Comparison of ENCODE assay signal across 8 cellular contexts in the genomic region with DNA sequence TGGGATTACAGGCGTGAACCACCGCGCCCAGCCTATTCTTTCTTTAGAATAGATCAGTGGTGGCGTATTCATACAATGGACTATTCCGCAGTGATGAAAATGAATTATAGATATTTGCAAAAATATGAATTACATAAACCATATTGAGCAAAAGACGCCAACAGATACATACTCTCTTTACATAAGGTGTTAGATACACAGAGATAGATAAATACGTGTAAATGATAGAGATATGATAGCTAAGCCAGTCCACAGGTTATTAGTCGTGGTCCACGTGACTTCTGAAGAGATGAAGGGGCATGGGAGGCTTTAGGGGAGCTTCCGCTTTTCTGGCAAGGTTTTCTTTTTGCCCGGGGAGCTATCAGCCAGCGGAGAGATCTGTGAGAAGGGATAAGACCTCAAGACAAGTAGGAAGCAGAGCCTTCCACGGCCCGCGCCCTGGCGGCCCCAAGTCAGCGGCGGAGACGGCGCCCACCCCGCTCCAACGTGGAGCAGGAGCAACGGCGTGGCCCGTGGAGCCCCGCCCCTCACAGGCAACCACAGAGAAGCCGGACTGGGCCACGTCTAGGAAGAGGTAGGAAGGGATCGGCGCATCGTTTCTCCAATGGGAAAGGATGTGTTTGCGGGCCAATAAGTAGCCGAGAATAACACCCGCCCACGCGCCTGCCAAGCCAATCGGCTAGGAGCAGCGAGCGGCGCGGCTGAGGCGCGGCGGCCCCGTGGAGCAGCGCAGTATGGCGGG. TPM values are rescaled to one million over a fixed set of nuclear protein-coding genes. Genes with fewer than 3 reads are reported as not detected.
DNase-seq lines count a peak whose midpoint lies in the region; ATAC-seq and TF ChIP-seq lines count a peak whose summit lies in the region.

A gene (plus strand): TSS at position 704 of the 742 bp plus-strand sequence. CDS start 31 bp downstream, at position 735.

- TF ChIP-seq POLR2A in suprapubic skin (IDR thresholded peaks at IDR 0.05) = peak in 1 of 2 donors; percentile 23

- no peaks in the 10 kb centered on the region for H4K20me1 ChIP-seq in SK-N-SH (ENCODE audit: insufficient read depth)

- H3K27me3 ChIP-seq in SK-N-SH (ENCODE audit: insufficient read depth) = no peaks in the 10 kb centered on the region
- H3K27me3 ChIP-seq in suprapubic skin = no peaks in the 10 kb centered on the region

- peak within 1 kb of the TSS; percentile 95 for H2AFZ ChIP-seq in SK-N-SH (ENCODE audit: low read depth)

- peaks cover 9% of the 10 kb centered on the region for H3F3A ChIP-seq in SK-N-SH (replicated peaks; ENCODE audit: insufficient read depth)

- DNase-seq in GM04504 (ENCODE audit: low read depth) (peak; percentile 94), NCI-H1048 (lab: John Stamatoyannopoulos, UW) (peak; percentile 98), SK-N-SH (peak; percentile 93), germinal center (ENCODE audit: low spot score) (peak; percentile 88), nucleus accumbens (lab: John Stamatoyannopoulos, UW) (peak; percentile 35 to 98 (median 93)), suprapubic skin (ENCODE audit: low spot score in 2 of 2) (peak; percentile 97 to 98)
- peak; percentile 99 for DNase-seq in activated naive CD4-positive, alpha-beta T cell treated with anti-CD3 and anti-CD28 coated beads, Interleukin-2, amount 50 U/mL, for 16 hours

- no peaks in the 10 kb centered on the region for H3K4me1 ChIP-seq in SK-N-SH (ENCODE audit: control insufficient read depth in 1 of 2, insufficient read depth in 2 of 2, low read depth in 1 of 2, low read length in 1 of 2)
- peaks cover 4% of the 10 kb centered on the region for H3K4me1 ChIP-seq in suprapubic skin

- H3K9ac ChIP-seq in SK-N-SH = peak within 1 kb of the TSS; percentile 59

- peak; percentile 90 for ATAC-seq in HG02571 (IDR thresholded peaks at IDR 0.05; ENCODE audit: unreplicated experiment)

- POLR2A ChIA-PET in SK-N-SH (lab: Yijun Ruan, JAX) = interaction anchor here (0.6 to 0.9 kb wide), 2 partner anchors 11 to 27 kb away, joined by 3 read pairs; no protein-coding TSS in a partner anchor

- H3K79me2 ChIP-seq in SK-N-SH (ENCODE audit: insufficient read depth) = no peaks in the 10 kb centered on the region

- H3K9me3 ChIP-seq in SK-N-SH (no peaks in the 10 kb centered on the region), suprapubic skin (no peaks in the 10 kb centered on the region)

- CTCF ChIA-PET in SK-N-SH (lab: Yijun Ruan, JAX) = interaction anchor here (0.5 to 0.6 kb wide), 2 partner anchors 359 to 437 kb away, joined by 3 read pairs; a partner anchor contains a TSS

- H3K27ac ChIP-seq in SK-N-SH (ENCODE audit: low read depth in 2 of 2, low read length in 1 of 2) (peak within 1 kb of the TSS; percentile 64 to 85), suprapubic skin (peak within 1 kb of the TSS; percentile 55)

- peak within 1 kb of the TSS; percentile 61 to 66 for H3K4me3 ChIP-seq in SK-N-SH (ENCODE audit: low read depth in 2 of 2, low read length in 1 of 2)
- H3K4me3 ChIP-seq in suprapubic skin = peak within 1 kb of the TSS; percentile 53

- no peak for TF ChIP-seq CTCF in SK-N-SH (IDR thresholded peaks at IDR 0.05)
- TF ChIP-seq CTCF in suprapubic skin (IDR thresholded peaks at IDR 0.05) = no peak

- TF ChIP-seq EP300 in SK-N-SH (IDR thresholded peaks at IDR 0.05; ENCODE audit: borderline replicate concordance in 1 of 2, low read depth in 1 of 2, low read length in 1 of 2) = no peak
- TF ChIP-seq EP300 in suprapubic skin (IDR thresholded peaks at IDR 0.05) = no peak

- no peaks in the 10 kb centered on the region for H3K9me2 ChIP-seq in SK-N-SH

- WGBS in SK-N-SH (ENCODE audit: low lambda C conversion rate) = 4% methylated on average over 40 of the region's 47 CpGs
- 11% methylated on average over 36 of the region's 47 CpGs for WGBS in suprapubic skin

- no peak for TF ChIP-seq RAD21 in SK-N-SH (IDR thresholded peaks at IDR 0.05; ENCODE audit: low read length)

- peaks cover 5 to 10% of the 10 kb centered on the region in 2 experiments for H3K36me3 ChIP-seq in SK-N-SH (replicated peaks in 1 of 2; ENCODE audit: control insufficient read depth in 1 of 2, insufficient read depth in 2 of 2, low read length in 1 of 2)
- peaks cover 15% of the 10 kb centered on the region for H3K36me3 ChIP-seq in suprapubic skin

- peak within 1 kb of the TSS; percentile 68 for H3K4me2 ChIP-seq in SK-N-SH

TF ChIP-seq in SK-N-SH, 30 proteins besides CTCF, POLR2A, EP300 and RAD21 (continues in another document):
- TF ChIP-seq RCOR1 (IDR thresholded peaks at IDR 0.05; ENCODE audit: low read length) = no peak
- TF ChIP-seq FOXM1 (IDR thresholded peaks at IDR 0.05; ENCODE audit: low read depth) = no peak
- TF ChIP-seq TAF1 (IDR thresholded peaks at IDR 0.05; ENCODE audit: borderline replicate concordance, low read depth, low read length) = peak; percentile 51; the same call in 1 of the 2 replicates
- TF ChIP-seq GATA2 (CRISPR knock-in tag; IDR thresholded peaks at IDR 0.05) = peak; percentile 36; the same call in 1 of the 2 replicates
- TF ChIP-seq, protein P1, sequence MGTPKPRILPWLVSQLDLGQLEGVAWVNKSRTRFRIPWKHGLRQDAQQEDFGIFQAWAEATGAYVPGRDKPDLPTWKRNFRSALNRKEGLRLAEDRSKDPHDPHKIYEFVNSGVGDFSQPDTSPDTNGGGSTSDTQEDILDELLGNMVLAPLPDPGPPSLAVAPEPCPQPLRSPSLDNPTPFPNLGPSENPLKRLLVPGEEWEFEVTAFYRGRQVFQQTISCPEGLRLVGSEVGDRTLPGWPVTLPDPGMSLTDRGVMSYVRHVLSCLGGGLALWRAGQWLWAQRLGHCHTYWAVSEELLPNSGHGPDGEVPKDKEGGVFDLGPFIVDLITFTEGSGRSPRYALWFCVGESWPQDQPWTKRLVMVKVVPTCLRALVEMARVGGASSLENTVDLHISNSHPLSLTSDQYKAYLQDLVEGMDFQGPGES (IDR thresholded peaks at IDR 0.05; ENCODE audit: low read depth, low read length) = no peak
- TF ChIP-seq FOXJ3 (CRISPR knock-in tag; IDR thresholded peaks at IDR 0.05) = no peak
- TF ChIP-seq YY1 (IDR thresholded peaks at IDR 0.05; ENCODE audit: low read depth) = no peak
- no peak for TF ChIP-seq RFX5 (IDR thresholded peaks at IDR 0.05; ENCODE audit: low read length)
- TF ChIP-seq CHD2 (IDR thresholded peaks at IDR 0.05; ENCODE audit: low read length, partially characterized antibody) = no peak
- TF ChIP-seq, protein P2, sequence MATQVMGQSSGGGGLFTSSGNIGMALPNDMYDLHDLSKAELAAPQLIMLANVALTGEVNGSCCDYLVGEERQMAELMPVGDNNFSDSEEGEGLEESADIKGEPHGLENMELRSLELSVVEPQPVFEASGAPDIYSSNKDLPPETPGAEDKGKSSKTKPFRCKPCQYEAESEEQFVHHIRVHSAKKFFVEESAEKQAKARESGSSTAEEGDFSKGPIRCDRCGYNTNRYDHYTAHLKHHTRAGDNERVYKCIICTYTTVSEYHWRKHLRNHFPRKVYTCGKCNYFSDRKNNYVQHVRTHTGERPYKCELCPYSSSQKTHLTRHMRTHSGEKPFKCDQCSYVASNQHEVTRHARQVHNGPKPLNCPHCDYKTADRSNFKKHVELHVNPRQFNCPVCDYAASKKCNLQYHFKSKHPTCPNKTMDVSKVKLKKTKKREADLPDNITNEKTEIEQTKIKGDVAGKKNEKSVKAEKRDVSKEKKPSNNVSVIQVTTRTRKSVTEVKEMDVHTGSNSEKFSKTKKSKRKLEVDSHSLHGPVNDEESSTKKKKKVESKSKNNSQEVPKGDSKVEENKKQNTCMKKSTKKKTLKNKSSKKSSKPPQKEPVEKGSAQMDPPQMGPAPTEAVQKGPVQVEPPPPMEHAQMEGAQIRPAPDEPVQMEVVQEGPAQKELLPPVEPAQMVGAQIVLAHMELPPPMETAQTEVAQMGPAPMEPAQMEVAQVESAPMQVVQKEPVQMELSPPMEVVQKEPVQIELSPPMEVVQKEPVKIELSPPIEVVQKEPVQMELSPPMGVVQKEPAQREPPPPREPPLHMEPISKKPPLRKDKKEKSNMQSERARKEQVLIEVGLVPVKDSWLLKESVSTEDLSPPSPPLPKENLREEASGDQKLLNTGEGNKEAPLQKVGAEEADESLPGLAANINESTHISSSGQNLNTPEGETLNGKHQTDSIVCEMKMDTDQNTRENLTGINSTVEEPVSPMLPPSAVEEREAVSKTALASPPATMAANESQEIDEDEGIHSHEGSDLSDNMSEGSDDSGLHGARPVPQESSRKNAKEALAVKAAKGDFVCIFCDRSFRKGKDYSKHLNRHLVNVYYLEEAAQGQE (IDR thresholded peaks at IDR 0.05; ENCODE audit: low read depth, low read length) = no peak
- TF ChIP-seq, protein P3, sequence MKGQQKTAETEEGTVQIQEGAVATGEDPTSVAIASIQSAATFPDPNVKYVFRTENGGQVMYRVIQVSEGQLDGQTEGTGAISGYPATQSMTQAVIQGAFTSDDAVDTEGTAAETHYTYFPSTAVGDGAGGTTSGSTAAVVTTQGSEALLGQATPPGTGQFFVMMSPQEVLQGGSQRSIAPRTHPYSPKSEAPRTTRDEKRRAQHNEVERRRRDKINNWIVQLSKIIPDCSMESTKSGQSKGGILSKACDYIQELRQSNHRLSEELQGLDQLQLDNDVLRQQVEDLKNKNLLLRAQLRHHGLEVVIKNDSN (IDR thresholded peaks at IDR 0.05; ENCODE audit: borderline replicate concordance, low read depth) = peak; percentile 86
- no peak for TF ChIP-seq TEAD4 (IDR thresholded peaks at IDR 0.05; ENCODE audit: borderline replicate concordance, insufficient read depth)
- TF ChIP-seq, protein P4, sequence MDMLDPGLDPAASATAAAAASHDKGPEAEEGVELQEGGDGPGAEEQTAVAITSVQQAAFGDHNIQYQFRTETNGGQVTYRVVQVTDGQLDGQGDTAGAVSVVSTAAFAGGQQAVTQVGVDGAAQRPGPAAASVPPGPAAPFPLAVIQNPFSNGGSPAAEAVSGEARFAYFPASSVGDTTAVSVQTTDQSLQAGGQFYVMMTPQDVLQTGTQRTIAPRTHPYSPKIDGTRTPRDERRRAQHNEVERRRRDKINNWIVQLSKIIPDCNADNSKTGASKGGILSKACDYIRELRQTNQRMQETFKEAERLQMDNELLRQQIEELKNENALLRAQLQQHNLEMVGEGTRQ (IDR thresholded peaks at IDR 0.05; ENCODE audit: borderline replicate concordance, low read depth, low read length) = no peak

RNA-seq across cellular contexts. Expression of the gene that starts here (rescaled TPM):
- polyA plus RNA-seq in SK-N-SH (2012; rRNA removed) = 22.4 and 27.0 TPM in 2 replicates
- polyA plus RNA-seq in SK-N-SH (2012; cell fraction: cytosol; rRNA removed) = 9.2 and 12.0 TPM in 2 replicates
- polyA plus RNA-seq in SK-N-SH (2012; cell fraction: nucleus; rRNA removed) = 107 and 118 TPM in 2 replicates
- 10 to 100 TPM; 11.7 to 31.6 (median 24.1) TPM for total RNA-seq in suprapubic skin

Comparison
In these comparisons a context has a peak if more than half of its experiments do, and no peak if none do; other contexts are left out.
1. Peak in every context shown above with its lines: DNase-seq, ATAC-seq, H3K4me3 ChIP-seq and H3K27ac ChIP-seq.